Comparison of ENCODE assay signal across 8 cellular contexts in genomic region chr19:9827325-9828238, GRCh38. TPM values are rescaled to one million over a fixed set of nuclear protein-coding genes. Genes with fewer than 3 reads are reported as not detected.
DNase-seq lines count a peak whose midpoint lies in the region; ATAC-seq and TF ChIP-seq lines count a peak whose summit lies in the region.

TSS of gene UBL5 (plus strand) at chr19:9827918. CDS start at chr19:9828338, 420 bp downstream.

- peak within 1 kb of the TSS; percentile 94 for H3K9ac ChIP-seq in muscle layer of colon (ENCODE audit: low read length)

- no peak for TF ChIP-seq CTCF in Peyer's patch (IDR thresholded peaks at IDR 0.05)

- H3K4me1 ChIP-seq in Peyer's patch (peaks cover 0 to 27% (median 7%) of the 10 kb centered on the region in 4 donors), muscle layer of colon (ENCODE audit: insufficient read depth, low read length) (peaks cover 13% of the 10 kb centered on the region)

- no peaks in the 10 kb centered on the region for H3K9me3 ChIP-seq in KOPT-K1 (ENCODE audit: insufficient read depth, low read length, poor library complexity, severe bottlenecking)
- no peaks in the 10 kb centered on the region for H3K9me3 ChIP-seq in Peyer's patch
- no peaks in the 10 kb centered on the region for H3K9me3 ChIP-seq in muscle layer of colon (ENCODE audit: low read length)

- peak within 1 kb of the TSS; percentile 74 for H3K27ac ChIP-seq in KOPT-K1 (ENCODE audit: low read depth, low read length, poor library complexity, severe bottlenecking)
- H3K27ac ChIP-seq in Peyer's patch = peak within 1 kb of the TSS; percentile 74 to 92 (median 87)
- H3K27ac ChIP-seq in muscle layer of colon (ENCODE audit: low read depth, low read length) = peak within 1 kb of the TSS; percentile 74

- H3K27me3 ChIP-seq in Peyer's patch = no peaks in the 10 kb centered on the region
- H3K27me3 ChIP-seq in muscle layer of colon (ENCODE audit: control insufficient read depth in 1 of 2, insufficient read depth in 2 of 2, low read length in 2 of 2) = no peaks in the 10 kb centered on the region

- H3K36me3 ChIP-seq in KOPT-K1 (ENCODE audit: insufficient read depth, low read length) (peaks cover 23% of the 10 kb centered on the region), Peyer's patch (peaks cover 0 to 12% (median 0%) of the 10 kb centered on the region in 3 donors), muscle layer of colon (ENCODE audit: insufficient read depth, low read length) (peaks cover 8% of the 10 kb centered on the region)

- H3K4me3 ChIP-seq in Peyer's patch (peak within 1 kb of the TSS; percentile 78 to 93 (median 87)), muscle layer of colon (ENCODE audit: low read depth in 1 of 2, low read length in 2 of 2) (peak within 1 kb of the TSS; percentile 70 to 99)

- ATAC-seq in GM21786 (IDR thresholded peaks at IDR 0.05; ENCODE audit: unreplicated experiment) = peak; percentile 91
- ATAC-seq in esophagus mucosa = peak; percentile 98

- DNase-seq in DMS79 (lab: John Stamatoyannopoulos, UW) (peak; percentile 84), Peyer's patch (peak; percentile 89 to 96 (median 93))
- DNase-seq in activated T-cell treated with anti-CD3 and anti-CD28 coated beads, Interleukin-2, amount 50 U/mL, for 48 hours = peak; percentile 93
- DNase-seq in stimulated activated CD8-positive, alpha-beta memory T cell treated with anti-CD3 and anti-CD28 coated beads, Interleukin-7, amount 100 ng/mL, for 1 hour (ENCODE audit: low read depth in 2 of 2) = peak; percentile 74 to 78

- TF ChIP-seq POLR2A in Peyer's patch (IDR thresholded peaks at IDR 0.05) = peak; percentile 83 to 96

RNA-seq across cellular contexts. Expression of gene UBL5, which starts in this region (rescaled TPM):
- 100 to 1,000 TPM; 177 to 258 (median 207) TPM for total RNA-seq in Peyer's patch
- total RNA-seq in esophagus mucosa = 297 TPM

Comparison
In these comparisons a context has a peak if more than half of its experiments do, and no peak if none do; other contexts are left out.
1. Peak in every context shown above with its lines: DNase-seq, ATAC-seq, H3K4me3 ChIP-seq and H3K27ac ChIP-seq.